In the genomic region with DNA sequence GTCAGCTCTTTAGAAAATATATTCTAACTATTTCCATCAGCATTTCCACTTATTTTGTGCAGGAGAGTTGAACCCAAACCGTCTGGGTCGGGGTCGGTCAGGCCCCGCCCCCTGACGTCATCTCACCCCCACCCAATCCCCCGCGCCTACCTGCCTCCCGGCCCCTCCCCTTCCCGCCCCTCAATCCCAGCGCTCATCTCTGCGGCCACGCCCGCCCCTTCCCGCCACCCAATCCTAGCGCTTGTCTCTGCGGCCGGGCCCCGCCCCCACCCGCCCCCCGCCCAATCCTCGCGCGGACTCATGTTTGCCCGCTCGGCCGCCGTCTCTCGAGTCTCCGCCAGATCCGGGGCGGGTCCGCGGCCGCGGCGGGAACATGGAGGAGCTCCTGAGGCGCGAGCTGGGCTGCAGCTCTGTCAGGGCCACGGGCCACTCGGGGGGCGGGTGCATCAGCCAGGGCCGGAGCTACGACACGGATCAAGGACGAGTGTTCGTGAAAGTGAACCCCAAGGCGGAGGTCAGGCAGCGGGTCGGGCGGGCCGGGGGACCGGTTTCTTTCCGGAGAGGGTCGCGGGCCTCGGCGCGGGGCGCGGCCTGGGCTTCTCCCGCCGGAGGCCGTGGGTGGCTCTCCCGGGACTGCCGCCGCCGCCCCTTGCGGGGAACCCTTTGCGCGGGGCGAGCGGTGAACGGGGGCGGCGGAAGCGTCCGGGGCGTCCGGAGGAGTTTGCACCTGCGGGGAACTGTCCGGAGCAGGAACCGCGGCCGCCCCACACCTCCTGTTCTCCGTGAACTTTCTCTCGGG, we compare ENCODE assay signal across 1 cellular context.
TF ChIP-seq lines count a peak whose summit lies in the region.

A gene with protein sequence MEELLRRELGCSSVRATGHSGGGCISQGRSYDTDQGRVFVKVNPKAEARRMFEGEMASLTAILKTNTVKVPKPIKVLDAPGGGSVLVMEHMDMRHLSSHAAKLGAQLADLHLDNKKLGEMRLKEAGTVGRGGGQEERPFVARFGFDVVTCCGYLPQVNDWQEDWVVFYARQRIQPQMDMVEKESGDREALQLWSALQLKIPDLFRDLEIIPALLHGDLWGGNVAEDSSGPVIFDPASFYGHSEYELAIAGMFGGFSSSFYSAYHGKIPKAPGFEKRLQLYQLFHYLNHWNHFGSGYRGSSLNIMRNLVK (plus strand): TSS at position 324 of the 799 bp plus-strand sequence. CDS start 50 bp downstream, at position 374.

TF ChIP-seq in HepG2, 621 proteins besides CTCF, POLR2A, EP300 and RAD21 (continued from another document):
- TF ChIP-seq, protein P1, sequence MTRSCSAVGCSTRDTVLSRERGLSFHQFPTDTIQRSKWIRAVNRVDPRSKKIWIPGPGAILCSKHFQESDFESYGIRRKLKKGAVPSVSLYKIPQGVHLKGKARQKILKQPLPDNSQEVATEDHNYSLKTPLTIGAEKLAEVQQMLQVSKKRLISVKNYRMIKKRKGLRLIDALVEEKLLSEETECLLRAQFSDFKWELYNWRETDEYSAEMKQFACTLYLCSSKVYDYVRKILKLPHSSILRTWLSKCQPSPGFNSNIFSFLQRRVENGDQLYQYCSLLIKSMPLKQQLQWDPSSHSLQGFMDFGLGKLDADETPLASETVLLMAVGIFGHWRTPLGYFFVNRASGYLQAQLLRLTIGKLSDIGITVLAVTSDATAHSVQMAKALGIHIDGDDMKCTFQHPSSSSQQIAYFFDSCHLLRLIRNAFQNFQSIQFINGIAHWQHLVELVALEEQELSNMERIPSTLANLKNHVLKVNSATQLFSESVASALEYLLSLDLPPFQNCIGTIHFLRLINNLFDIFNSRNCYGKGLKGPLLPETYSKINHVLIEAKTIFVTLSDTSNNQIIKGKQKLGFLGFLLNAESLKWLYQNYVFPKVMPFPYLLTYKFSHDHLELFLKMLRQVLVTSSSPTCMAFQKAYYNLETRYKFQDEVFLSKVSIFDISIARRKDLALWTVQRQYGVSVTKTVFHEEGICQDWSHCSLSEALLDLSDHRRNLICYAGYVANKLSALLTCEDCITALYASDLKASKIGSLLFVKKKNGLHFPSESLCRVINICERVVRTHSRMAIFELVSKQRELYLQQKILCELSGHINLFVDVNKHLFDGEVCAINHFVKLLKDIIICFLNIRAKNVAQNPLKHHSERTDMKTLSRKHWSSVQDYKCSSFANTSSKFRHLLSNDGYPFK (CRISPR knock-in tag; IDR thresholded peaks at IDR 0.05; ENCODE audit: borderline replicate concordance): no peak
- no peak for TF ChIP-seq IRX3 (CRISPR knock-in tag; IDR thresholded peaks at IDR 0.05; ENCODE audit: borderline replicate concordance, low read depth)
